11 cellular contexts compared by ENCODE assay signal in the genomic region with DNA sequence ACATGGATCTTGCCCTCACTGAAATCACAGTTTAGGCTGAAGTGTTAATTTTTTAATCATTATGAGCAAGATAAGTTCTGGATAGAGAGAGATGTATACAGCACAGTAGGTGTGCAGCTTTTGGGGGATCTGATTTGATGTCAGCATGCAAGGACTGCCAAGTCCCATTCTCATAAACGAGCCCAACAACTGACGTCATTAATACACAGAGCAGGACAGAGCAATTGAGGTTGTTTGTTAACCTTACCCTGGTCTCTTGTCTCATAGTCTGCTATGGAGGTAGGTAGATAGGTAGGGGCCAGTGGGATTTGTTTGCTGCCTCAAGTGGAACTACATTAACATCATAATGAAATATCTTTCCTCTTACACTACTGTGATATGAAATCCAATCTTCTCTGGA. TPM values are rescaled to one million over a fixed set of nuclear protein-coding genes. Genes with fewer than 3 reads are reported as not detected.
"Had no signal": no experiment of that assay in that cellular context is flagged by ENCODE, and none has a peak within 500 bp of the region (broad histone marks: within the 10 kb centered on the region; RNA-seq: fewer than 3 reads in every experiment).

No MANE protein-coding gene starts in this region.

- H3K27ac ChIP-seq: GM23248 had no signal

- H3K4me3 ChIP-seq: GM23248, HAP-1 had no signal

- ATAC-seq: HCT116 had no signal

- H3K36me3 ChIP-seq: HAP-1 had no signal

- FAIRE-seq: HTR-8/SVneo had no signal

- H3K9me3 ChIP-seq: HAP-1 had no signal

- H2AFZ ChIP-seq: GM23248 had no signal

- DNase-seq: GM23248, GOT3, H7, HFFc6, KG1 had no signal

- H3K9ac ChIP-seq: GM23248 had no signal

RNA-seq across cellular contexts. Expression of a gene that starts 8.6 kb away (rescaled TPM):
- total RNA-seq: GM23248, H4, HFFc6, HT-29 had no signal
- polyA plus RNA-seq: GM23248, IgD-negative memory B cell had no signal
